11 cellular contexts compared by ENCODE assay signal in genomic region chr14:34220921-34221320, GRCh38.
A peak's percentile ranks its signal among the peaks of the same experiment; 100 is the strongest.
DNase-seq lines count a peak whose midpoint lies in the region; ATAC-seq and TF ChIP-seq lines count a peak whose summit lies in the region.
"Had no signal": no experiment of that assay in that cellular context is flagged by ENCODE, and none has a peak within 500 bp of the region (broad histone marks: within the 10 kb centered on the region; RNA-seq: fewer than 3 reads in every experiment).

No MANE protein-coding gene starts in this region.

- no peaks in the 10 kb centered on the region for H3K79me2 ChIP-seq in MM.1S (ENCODE audit: low read length)

- H3K27me3 Mint-ChIP-seq in neural crest cell (ENCODE audit: low read depth), result no peaks in the 10 kb centered on the region

- H3K27ac Mint-ChIP-seq in neural crest cell (ENCODE audit: unreplicated experiment), result peak overlapping the region; percentile 52

- no peaks in the 10 kb centered on the region for H3K9me2 ChIP-seq in MM.1S (replicated peaks; ENCODE audit: insufficient read depth, low read length)

- H3K9me3 Mint-ChIP-seq in neural crest cell, result no peaks in the 10 kb centered on the region

- H3K9me3 ChIP-seq in HAP-1, result no peaks in the 10 kb centered on the region
- H3K9me3 ChIP-seq in MM.1S (replicated peaks; ENCODE audit: insufficient read depth, low read length), result no peaks in the 10 kb centered on the region

- in situ Hi-C loops in HAP-1 (cut with MboI; ENCODE audit: low sequenced_read_pairs), result no loop called here

- H3F3A ChIP-seq in MM.1S (ENCODE audit: insufficient read depth, low read length), result no peaks in the 10 kb centered on the region

- DNase-seq in SKM-1 treated with dmso at 0.1 percent for 144 hours (lab: John Stamatoyannopoulos, UW; ENCODE audit: unreplicated experiment) (peak; percentile 5), SKM-1 (lab: John Stamatoyannopoulos, UW; ENCODE audit: unreplicated experiment) (no peak), HAP-1 (ENCODE audit: low spot score in 2 of 2) (peak; percentile 56 to 65), MM.1S (peak; percentile 19), neural crest cell (ENCODE audit: low read depth, low spot score) (no peak), dedifferentiated amniotic fluid mesenchymal stem cell (ENCODE audit: extremely low spot score) (no peak), NCI-H187 (lab: John Stamatoyannopoulos, UW) (no peak)
- DNase-seq: NCI-H2029, small intestine had no signal

- H3K36me3 Mint-ChIP-seq in neural crest cell (ENCODE audit: low read depth), result no peaks in the 10 kb centered on the region

- no peaks in the 10 kb centered on the region for H4K20me1 ChIP-seq in MM.1S (ENCODE audit: insufficient read depth, low read length)

- H3K4me3 ChIP-seq in HAP-1, result no peak overlapping the region
- H3K4me3 ChIP-seq in MM.1S (ENCODE audit: low read length), result no peak overlapping the region

- H3K36me3 ChIP-seq in HAP-1 (replicated peaks), result no peaks in the 10 kb centered on the region
- no peaks in the 10 kb centered on the region for H3K36me3 ChIP-seq in MM.1S (replicated peaks; ENCODE audit: insufficient read depth, low read length)

- no peak for TF ChIP-seq CTCF in MM.1S (IDR thresholded peaks at IDR 0.05; ENCODE audit: low read length)
- no peak for TF ChIP-seq CTCF in neural crest cell (conservative IDR thresholded peaks at IDR 0.05)

- peaks cover 17% of the 10 kb centered on the region for H3K4me1 Mint-ChIP-seq in neural crest cell

- no peak overlapping the region for H3K27ac ChIP-seq in MM.1S (ENCODE audit: low read length)

- H3K9ac ChIP-seq in MM.1S (ENCODE audit: low read length), result no peak overlapping the region

- H3K4me1 ChIP-seq in HAP-1 (peaks cover 40% of the 10 kb centered on the region), MM.1S (ENCODE audit: low read length) (no peaks in the 10 kb centered on the region)

- no peak overlapping the region for H3K4me3 Mint-ChIP-seq in neural crest cell

- H2AFZ ChIP-seq in MM.1S (ENCODE audit: low read length), result no peak overlapping the region

- ATAC-seq in GM19452 (IDR thresholded peaks at IDR 0.05; ENCODE audit: unreplicated experiment), result no peak
- ATAC-seq: activated CD4-positive, CD25-positive, alpha-beta regulatory T cell treated with anti-CD3 and anti-CD28 coated beads, Interleukin-2, amount 50 U/mL, for 24 hours had no signal

- no peaks in the 10 kb centered on the region for H3K27me3 ChIP-seq in HAP-1 (ENCODE audit: low read depth)
- no peaks in the 10 kb centered on the region for H3K27me3 ChIP-seq in MM.1S (replicated peaks; ENCODE audit: insufficient read depth, low read length)

- no peak overlapping the region; the same call in 1 of the 2 replicates for H3K4me2 ChIP-seq in MM.1S (ENCODE audit: low read depth, low read length)

Comparison
In these comparisons a context has a peak if more than half of its experiments do, and no peak if none do; other contexts are left out.
1. DNase-seq: peak in SKM-1 treated with dmso at 0.1 percent for 144 hours (single experiment), HAP-1 (2 of 2) and MM.1S (single experiment); none in SKM-1 (single experiment), neural crest cell (single experiment), dedifferentiated amniotic fluid mesenchymal stem cell (single experiment) and NCI-H187 (0 of 2).